In the genomic region with DNA sequence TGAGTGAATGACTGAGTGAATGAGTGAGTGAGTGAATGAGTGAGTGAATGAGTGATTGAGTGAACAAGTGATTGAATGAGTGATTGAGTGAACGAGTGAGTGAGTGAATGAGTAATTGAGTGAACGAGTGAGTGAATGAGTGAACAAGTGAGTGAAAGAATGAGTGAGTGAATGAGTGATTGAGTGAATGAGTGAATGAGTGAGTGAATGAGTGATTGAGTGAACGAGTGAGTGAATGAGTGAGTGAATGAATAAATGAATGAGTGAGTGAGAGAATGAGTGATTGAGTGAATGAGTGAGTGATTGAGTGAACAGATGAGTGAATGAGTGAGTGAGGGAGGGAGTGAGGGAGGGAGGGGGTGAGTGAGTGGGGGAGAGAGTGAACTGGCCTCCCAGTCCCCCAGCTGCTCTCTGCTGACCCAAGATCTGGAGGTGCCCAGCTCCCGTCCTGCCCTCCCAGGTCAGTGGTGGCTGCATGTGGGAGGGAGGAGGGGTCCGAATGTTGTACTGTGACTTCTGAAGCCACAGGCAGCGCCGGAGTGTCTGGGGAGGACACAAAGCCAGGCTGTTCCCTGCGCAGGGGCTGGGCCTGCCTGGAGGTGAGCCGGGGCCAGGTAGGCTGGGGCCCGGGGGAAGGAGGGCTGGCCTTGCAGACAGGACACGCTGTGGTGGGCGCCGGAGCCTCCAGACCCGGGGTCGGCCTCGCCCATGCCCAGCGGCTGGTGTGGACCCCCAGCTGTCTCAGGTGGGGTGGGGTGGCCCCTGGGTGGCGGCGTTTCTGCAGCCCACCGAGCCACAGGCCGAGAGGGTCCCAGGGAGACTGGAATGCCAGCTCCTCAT, we compare ENCODE assay signal across 1 cellular context.
TF ChIP-seq lines count a peak whose summit lies in the region.

No MANE protein-coding gene starts in this region.

TF ChIP-seq in GM23338, 12 proteins besides CTCF, POLR2A, EP300 and RAD21:
- TF ChIP-seq STAT1 (IDR thresholded peaks at IDR 0.05; ENCODE audit: unreplicated experiment) (no peak), NANOG (IDR thresholded peaks at IDR 0.05; ENCODE audit: borderline replicate concordance) (no peak), EZH2phosphoT487 (IDR thresholded peaks at IDR 0.05; ENCODE audit: unreplicated experiment) (no peak), CREB1 (CRISPR knock-in tag; IDR thresholded peaks at IDR 0.05; ENCODE audit: low read depth) (no peak), ZNF114 (CRISPR knock-in tag; IDR thresholded peaks at IDR 0.05) (no peak), EZH2 (IDR thresholded peaks at IDR 0.05; ENCODE audit: low read depth, unreplicated experiment) (no peak), JUNB (IDR thresholded peaks at IDR 0.05; ENCODE audit: unreplicated experiment) (no peak), REST (IDR thresholded peaks at IDR 0.05; ENCODE audit: unreplicated experiment) (no peak), ZNF331 (CRISPR knock-in tag; IDR thresholded peaks at IDR 0.05; ENCODE audit: low read depth) (no peak), POLR2AphosphoS5 (IDR thresholded peaks at IDR 0.05; ENCODE audit: low read depth) (no peak)
- TF ChIP-seq, protein P1, sequence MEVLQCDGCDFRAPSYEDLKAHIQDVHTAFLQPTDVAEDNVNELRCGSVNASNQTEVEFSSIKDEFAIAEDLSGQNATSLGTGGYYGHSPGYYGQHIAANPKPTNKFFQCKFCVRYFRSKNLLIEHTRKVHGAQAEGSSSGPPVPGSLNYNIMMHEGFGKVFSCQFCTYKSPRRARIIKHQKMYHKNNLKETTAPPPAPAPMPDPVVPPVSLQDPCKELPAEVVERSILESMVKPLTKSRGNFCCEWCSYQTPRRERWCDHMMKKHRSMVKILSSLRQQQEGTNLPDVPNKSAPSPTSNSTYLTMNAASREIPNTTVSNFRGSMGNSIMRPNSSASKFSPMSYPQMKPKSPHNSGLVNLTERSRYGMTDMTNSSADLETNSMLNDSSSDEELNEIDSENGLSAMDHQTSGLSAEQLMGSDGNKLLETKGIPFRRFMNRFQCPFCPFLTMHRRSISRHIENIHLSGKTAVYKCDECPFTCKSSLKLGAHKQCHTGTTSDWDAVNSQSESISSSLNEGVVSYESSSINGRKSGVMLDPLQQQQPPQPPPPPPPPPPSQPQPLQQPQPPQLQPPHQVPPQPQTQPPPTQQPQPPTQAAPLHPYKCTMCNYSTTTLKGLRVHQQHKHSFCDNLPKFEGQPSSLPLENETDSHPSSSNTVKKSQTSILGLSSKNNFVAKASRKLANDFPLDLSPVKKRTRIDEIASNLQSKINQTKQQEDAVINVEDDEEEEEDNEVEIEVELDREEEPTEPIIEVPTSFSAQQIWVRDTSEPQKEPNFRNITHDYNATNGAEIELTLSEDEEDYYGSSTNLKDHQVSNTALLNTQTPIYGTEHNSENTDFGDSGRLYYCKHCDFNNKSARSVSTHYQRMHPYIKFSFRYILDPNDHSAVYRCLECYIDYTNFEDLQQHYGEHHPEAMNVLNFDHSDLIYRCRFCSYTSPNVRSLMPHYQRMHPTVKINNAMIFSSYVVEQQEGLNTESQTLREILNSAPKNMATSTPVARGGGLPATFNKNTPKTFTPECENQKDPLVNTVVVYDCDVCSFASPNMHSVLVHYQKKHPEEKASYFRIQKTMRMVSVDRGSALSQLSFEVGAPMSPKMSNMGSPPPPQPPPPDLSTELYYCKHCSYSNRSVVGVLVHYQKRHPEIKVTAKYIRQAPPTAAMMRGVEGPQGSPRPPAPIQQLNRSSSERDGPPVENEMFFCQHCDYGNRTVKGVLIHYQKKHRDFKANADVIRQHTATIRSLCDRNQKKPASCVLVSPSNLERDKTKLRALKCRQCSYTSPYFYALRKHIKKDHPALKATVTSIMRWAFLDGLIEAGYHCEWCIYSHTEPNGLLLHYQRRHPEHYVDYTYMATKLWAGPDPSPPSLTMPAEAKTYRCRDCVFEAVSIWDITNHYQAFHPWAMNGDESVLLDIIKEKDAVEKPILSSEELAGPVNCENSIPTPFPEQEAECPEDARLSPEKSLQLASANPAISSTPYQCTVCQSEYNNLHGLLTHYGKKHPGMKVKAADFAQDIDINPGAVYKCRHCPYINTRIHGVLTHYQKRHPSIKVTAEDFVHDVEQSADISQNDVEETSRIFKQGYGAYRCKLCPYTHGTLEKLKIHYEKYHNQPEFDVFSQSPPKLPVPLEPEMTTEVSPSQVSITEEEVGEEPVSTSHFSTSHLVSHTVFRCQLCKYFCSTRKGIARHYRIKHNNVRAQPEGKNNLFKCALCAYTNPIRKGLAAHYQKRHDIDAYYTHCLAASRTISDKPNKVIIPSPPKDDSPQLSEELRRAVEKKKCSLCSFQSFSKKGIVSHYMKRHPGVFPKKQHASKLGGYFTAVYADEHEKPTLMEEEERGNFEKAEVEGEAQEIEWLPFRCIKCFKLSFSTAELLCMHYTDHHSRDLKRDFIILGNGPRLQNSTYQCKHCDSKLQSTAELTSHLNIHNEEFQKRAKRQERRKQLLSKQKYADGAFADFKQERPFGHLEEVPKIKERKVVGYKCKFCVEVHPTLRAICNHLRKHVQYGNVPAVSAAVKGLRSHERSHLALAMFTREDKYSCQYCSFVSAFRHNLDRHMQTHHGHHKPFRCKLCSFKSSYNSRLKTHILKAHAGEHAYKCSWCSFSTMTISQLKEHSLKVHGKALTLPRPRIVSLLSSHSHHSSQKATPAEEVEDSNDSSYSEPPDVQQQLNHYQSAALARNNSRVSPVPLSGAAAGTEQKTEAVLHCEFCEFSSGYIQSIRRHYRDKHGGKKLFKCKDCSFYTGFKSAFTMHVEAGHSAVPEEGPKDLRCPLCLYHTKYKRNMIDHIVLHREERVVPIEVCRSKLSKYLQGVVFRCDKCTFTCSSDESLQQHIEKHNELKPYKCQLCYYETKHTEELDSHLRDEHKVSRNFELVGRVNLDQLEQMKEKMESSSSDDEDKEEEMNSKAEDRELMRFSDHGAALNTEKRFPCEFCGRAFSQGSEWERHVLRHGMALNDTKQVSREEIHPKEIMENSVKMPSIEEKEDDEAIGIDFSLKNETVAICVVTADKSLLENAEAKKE (CRISPR knock-in tag; IDR thresholded peaks at IDR 0.05): no peak
- TF ChIP-seq, protein P2, sequence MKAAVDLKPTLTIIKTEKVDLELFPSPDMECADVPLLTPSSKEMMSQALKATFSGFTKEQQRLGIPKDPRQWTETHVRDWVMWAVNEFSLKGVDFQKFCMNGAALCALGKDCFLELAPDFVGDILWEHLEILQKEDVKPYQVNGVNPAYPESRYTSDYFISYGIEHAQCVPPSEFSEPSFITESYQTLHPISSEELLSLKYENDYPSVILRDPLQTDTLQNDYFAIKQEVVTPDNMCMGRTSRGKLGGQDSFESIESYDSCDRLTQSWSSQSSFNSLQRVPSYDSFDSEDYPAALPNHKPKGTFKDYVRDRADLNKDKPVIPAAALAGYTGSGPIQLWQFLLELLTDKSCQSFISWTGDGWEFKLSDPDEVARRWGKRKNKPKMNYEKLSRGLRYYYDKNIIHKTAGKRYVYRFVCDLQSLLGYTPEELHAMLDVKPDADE (IDR thresholded peaks at IDR 0.05): no peak
